In the genomic region with DNA sequence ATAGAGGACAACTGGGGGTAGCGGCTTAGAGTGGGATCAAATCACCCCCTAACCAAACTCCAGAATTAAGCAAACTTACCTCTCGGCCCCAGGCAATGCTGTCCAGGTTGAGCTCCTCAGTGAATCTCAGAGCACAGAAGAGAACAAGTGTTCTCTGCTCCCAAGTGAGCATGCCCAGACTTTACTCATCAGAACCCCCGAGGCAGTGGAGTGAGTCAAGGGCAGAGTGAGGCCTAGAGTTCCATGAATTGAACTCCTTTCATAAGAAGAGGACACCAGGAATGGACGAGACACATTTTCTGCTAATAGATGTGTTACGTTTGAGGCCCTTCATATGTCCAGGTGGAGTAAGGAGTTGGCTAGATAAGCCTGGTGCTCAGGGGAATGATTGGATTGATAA, we compare ENCODE assay signal across 17 cellular contexts.
DNase-seq lines count a peak whose midpoint lies in the region; ATAC-seq and TF ChIP-seq lines count a peak whose summit lies in the region.
"Had no signal": no experiment of that assay in that cellular context is flagged by ENCODE, and none has a peak within 500 bp of the region (broad histone marks: within the 10 kb centered on the region; RNA-seq: fewer than 3 reads in every experiment).

No MANE protein-coding gene starts in this region.

- TF ChIP-seq EP300 in stomach (IDR thresholded peaks at IDR 0.05) = no peak

- CTCF ChIA-PET in RWPE1 (lab: Yijun Ruan, JAX) = interaction anchor here (0.7 to 0.9 kb wide), 2 partner anchors 21 to 403 kb away, joined by 3 read pairs; no protein-coding TSS in a partner anchor

- no peaks in the 10 kb centered on the region for H3K27me3 ChIP-seq in heart right ventricle
- H3K27me3 ChIP-seq in right atrium auricular region = no peaks in the 10 kb centered on the region
- no peaks in the 10 kb centered on the region for H3K27me3 ChIP-seq in skeletal muscle tissue (ENCODE audit: control insufficient read depth in 3 of 3, insufficient read depth in 3 of 3, low read length in 3 of 3)
- no peaks in the 10 kb centered on the region for H3K27me3 ChIP-seq in stomach

- no peak for TF ChIP-seq CTCF in heart right ventricle (IDR thresholded peaks at IDR 0.05)
- TF ChIP-seq CTCF in RWPE1 (conservative IDR thresholded peaks at IDR 0.05; ENCODE audit: low read depth) = no peak
- no peak for TF ChIP-seq CTCF in right atrium auricular region (IDR thresholded peaks at IDR 0.05)
- no peak for TF ChIP-seq CTCF in stomach (IDR thresholded peaks at IDR 0.05)

- H3K27ac ChIP-seq in heart right ventricle (peak overlapping the region in 7 of 10 donors; percentile 39 to 85 (median 77)), RWPE1 (no peak overlapping the region), right atrium auricular region (peak overlapping the region; percentile 69 to 81), skeletal muscle tissue (ENCODE audit: low read depth, low read length) (peak overlapping the region; percentile 93), substantia nigra (ENCODE audit: low read depth, low read length, poor library complexity, severe bottlenecking) (no peak overlapping the region), stomach (no peak overlapping the region)

- intact Hi-C loops in heart right ventricle (cut with DNase I) = no loop called here
- intact Hi-C loops in Right ventricle myocardium superior (cut with DNase I) = no loop called here
- intact Hi-C loops in stomach (cut with DNase I; ENCODE audit: low total_unique reads) = no loop called here

- H3K9me3 ChIP-seq in heart right ventricle (peaks cover 0 to 15% (median 3%) of the 10 kb centered on the region in 11 donors), right atrium auricular region (peaks cover 0 to 4% of the 10 kb centered on the region in 2 donors), skeletal muscle tissue (ENCODE audit: control insufficient read depth in 3 of 3, low read length in 3 of 3) (no peaks in the 10 kb centered on the region), stomach (peaks cover 0 to 13% (median 5%) of the 10 kb centered on the region in 4 donors)

- DNase-seq in heart right ventricle = no peak
- no peak for DNase-seq in Right ventricle myocardium superior
- peak; percentile 22 for DNase-seq in RWPE1 (ENCODE audit: low spot score)
- no peak for DNase-seq in right atrium auricular region (ENCODE audit: low spot score)
- no peak for DNase-seq in substantia nigra (lab: John Stamatoyannopoulos, UW)
- DNase-seq in stomach = no peak
- DNase-seq: Calu3; CD4-positive, alpha-beta T cell; GOT3; Kasumi-1; NCI-H1105; NCI-H2081 treated with DMSO at 0.1 percent for 48 hours; NK-92 treated with Interleukin-12 subunit alpha and Interleukin-12 subunit beta, amount 100 ng/mL, for 24 hours; SIG-M5 had no signal

- no peak for TF ChIP-seq POLR2A in stomach (IDR thresholded peaks at IDR 0.05)

- ATAC-seq in heart right ventricle (peak in 2 of 8 donors; percentile 10 to 20), Right ventricle myocardium superior (ENCODE audit: poor library complexity) (no peak), HG03521 (IDR thresholded peaks at IDR 0.05; ENCODE audit: unreplicated experiment) (no peak)
- ATAC-seq: HCT116 had no signal

- H3K36me3 ChIP-seq in heart right ventricle (no peaks in the 10 kb centered on the region), right atrium auricular region (no peaks in the 10 kb centered on the region), skeletal muscle tissue (ENCODE audit: control insufficient read depth in 3 of 3, insufficient read depth in 3 of 3, low read length in 3 of 3) (no peaks in the 10 kb centered on the region), stomach (no peaks in the 10 kb centered on the region)

- WGBS in heart right ventricle, 2 donors = 89 to 90% methylated on average over 5 of the region's 5 CpGs
- 63 to 95% (median 92%) methylated on average over 5 of the region's 5 CpGs for WGBS in stomach, 5 donors

- H3K9ac ChIP-seq in skeletal muscle tissue (ENCODE audit: low read depth in 1 of 3, low read length in 3 of 3) = peak overlapping the region; percentile 3 to 58 (median 34)

- H3K4me3 ChIP-seq in heart right ventricle (no peak overlapping the region), right atrium auricular region (no peak overlapping the region), skeletal muscle tissue (ENCODE audit: low read length in 3 of 3) (no peak overlapping the region), stomach (no peak overlapping the region)

- POLR2A ChIA-PET in RWPE1 (lab: Yijun Ruan, JAX; ENCODE audit: low non-redundant PET) = no interaction called here

- peaks cover 0 to 41% (median 19%) of the 10 kb centered on the region in 9 donors for H3K4me1 ChIP-seq in heart right ventricle
- peaks cover 0 to 24% of the 10 kb centered on the region in 2 donors for H3K4me1 ChIP-seq in right atrium auricular region
- peaks cover 46 to 52% (median 46%) of the 10 kb centered on the region in 3 donors for H3K4me1 ChIP-seq in skeletal muscle tissue (ENCODE audit: control insufficient read depth in 3 of 3, insufficient read depth in 3 of 3, low read length in 3 of 3)
- H3K4me1 ChIP-seq in stomach = peaks cover 0 to 3% (median under 1%) of the 10 kb centered on the region in 4 donors

Comparison
In these comparisons a context has a peak if more than half of its experiments do, and no peak if none do; other contexts are left out.
1. H3K27ac ChIP-seq: peak in heart right ventricle (7 of 10), right atrium auricular region (2 of 2) and skeletal muscle tissue (single experiment); none in RWPE1 (single experiment), substantia nigra (single experiment) and stomach (0 of 5).